In genomic region chr19:18831524-18832330, GRCh38 we compare ENCODE assay signal across 8 cellular contexts. TPM values are rescaled to one million over a fixed set of nuclear protein-coding genes. Genes with fewer than 3 reads are reported as not detected.
DNase-seq lines count a peak whose midpoint lies in the region; ATAC-seq and TF ChIP-seq lines count a peak whose summit lies in the region.

TSS of gene UPF1 (plus strand) at chr19:18831959. CDS start at chr19:18832210, 251 bp downstream.

- H3K36me3 Mint-ChIP-seq in T-cell (peaks cover 23% of the 10 kb centered on the region), progenitor cell of endocrine pancreas (ENCODE audit: insufficient read depth) (peaks cover 7% of the 10 kb centered on the region)

- DNase-seq in NCI-H1436 (lab: John Stamatoyannopoulos, UW) (peak; percentile 93), T-cell (peak; percentile 84 to 99 (median 96)), left cardiac atrium (peak; percentile 95), progenitor cell of endocrine pancreas (ENCODE audit: low spot score, unreplicated experiment) (peak; percentile 92), upper lobe of right lung (peak; percentile 99)

- intact Hi-C loops in left cardiac atrium (cut with DNase I), result loop anchor here in 1 of 2 donors (10.0 kb wide), 1 partner anchor 147 kb away; the partner anchor contains the start of gene CRTC1
- intact Hi-C loops in upper lobe of right lung (cut with DNase I), result no loop called here

- peak within 1 kb of the TSS; percentile 89 to 91 (median 90) for H3K4me3 Mint-ChIP-seq in T-cell
- H3K4me3 Mint-ChIP-seq in progenitor cell of endocrine pancreas (ENCODE audit: low read depth), result peak within 1 kb of the TSS; percentile 92

- peaks cover 34% of the 10 kb centered on the region for H3K4me1 ChIP-seq in upper lobe of right lung

- H3K4me3 ChIP-seq in upper lobe of right lung, result peak within 1 kb of the TSS; percentile 93

- peak within 1 kb of the TSS; percentile 88 to 90 for H3K27ac Mint-ChIP-seq in T-cell
- peak within 1 kb of the TSS; percentile 100 for H3K27ac Mint-ChIP-seq in progenitor cell of endocrine pancreas

- no peaks in the 10 kb centered on the region for H3K36me3 ChIP-seq in upper lobe of right lung

- peak; percentile 78 for ATAC-seq in HG02763 (IDR thresholded peaks at IDR 0.05; ENCODE audit: unreplicated experiment)
- peak; percentile 79 to 90 (median 85) for ATAC-seq in T-cell (replicated peaks in 1 of 4)
- peak; percentile 93 to 96 for ATAC-seq in left cardiac atrium
- peak; percentile 96 for ATAC-seq in upper lobe of right lung

- H3K27me3 ChIP-seq in upper lobe of right lung, result no peaks in the 10 kb centered on the region

- H3K9me3 Mint-ChIP-seq in T-cell (no peaks in the 10 kb centered on the region), progenitor cell of endocrine pancreas (ENCODE audit: low read depth) (peaks cover 3% of the 10 kb centered on the region)

- POLR2A ChIA-PET in T-cell (lab: Charles Lee), result interaction anchor here in 1 of 2 donors (0.5 kb wide), 1 partner anchor 1390 kb away, joined by 3 read pairs; no protein-coding TSS in a partner anchor

- TF ChIP-seq CTCF in GM12872 (IDR thresholded peaks at IDR 0.05; ENCODE audit: insufficient read depth, low read depth, low read length), result 0 out of 3 replicates have a peak, but pooled peaks have one; percentile 12
- TF ChIP-seq CTCF in progenitor cell of endocrine pancreas (IDR thresholded peaks at IDR 0.05; ENCODE audit: unreplicated experiment), result no peak
- peak; percentile 4 for TF ChIP-seq CTCF in upper lobe of right lung (IDR thresholded peaks at IDR 0.05)

- peaks cover 38 to 40% (median 38%) of the 10 kb centered on the region in 3 donors for H3K4me1 Mint-ChIP-seq in T-cell
- peaks cover 32% of the 10 kb centered on the region for H3K4me1 Mint-ChIP-seq in progenitor cell of endocrine pancreas (ENCODE audit: low read depth)

- peaks cover 3 to 5% of the 10 kb centered on the region in 2 donors for H3K27me3 Mint-ChIP-seq in T-cell
- peaks cover 4% of the 10 kb centered on the region for H3K27me3 Mint-ChIP-seq in progenitor cell of endocrine pancreas

- peaks cover 5% of the 10 kb centered on the region for H3K9me3 ChIP-seq in upper lobe of right lung

- 0 to 1% (median 1%) methylated on average over 78 to 98 of the region's 98 CpGs for WGBS in adipose tissue, 3 donors

- CTCF ChIA-PET in T-cell (lab: Charles Lee), result interaction anchor here in 1 of 2 donors (0.7 to 1.4 kb wide), 4 partner anchors 10 to 413 kb away, joined by 3 to 5 read pairs (median 3); partner anchors contain the start of gene SSBP4

- H3K27ac ChIP-seq in adipose tissue (ENCODE audit: low read depth, low read length) (no peak within 1 kb of the TSS), upper lobe of right lung (peak within 1 kb of the TSS; percentile 87)

RNA-seq across cellular contexts. Expression of gene UPF1, which starts in this region (rescaled TPM):
- total RNA-seq in T-cell, result 100 to 1,000 TPM; 114 to 143 (median 127) TPM
- 10 to 100 TPM; 28.5 to 45.5 (median 35.2) TPM for polyA plus RNA-seq in adipose tissue
- total RNA-seq in left cardiac atrium, result 10 to 100 TPM; 33.9 to 41.1 TPM
- total RNA-seq in progenitor cell of endocrine pancreas, result 87.1 and 90.9 TPM in 2 replicates
- total RNA-seq in upper lobe of right lung, result 80.8 TPM
